Comparison of ENCODE assay signal across 8 cellular contexts in the genomic region with DNA sequence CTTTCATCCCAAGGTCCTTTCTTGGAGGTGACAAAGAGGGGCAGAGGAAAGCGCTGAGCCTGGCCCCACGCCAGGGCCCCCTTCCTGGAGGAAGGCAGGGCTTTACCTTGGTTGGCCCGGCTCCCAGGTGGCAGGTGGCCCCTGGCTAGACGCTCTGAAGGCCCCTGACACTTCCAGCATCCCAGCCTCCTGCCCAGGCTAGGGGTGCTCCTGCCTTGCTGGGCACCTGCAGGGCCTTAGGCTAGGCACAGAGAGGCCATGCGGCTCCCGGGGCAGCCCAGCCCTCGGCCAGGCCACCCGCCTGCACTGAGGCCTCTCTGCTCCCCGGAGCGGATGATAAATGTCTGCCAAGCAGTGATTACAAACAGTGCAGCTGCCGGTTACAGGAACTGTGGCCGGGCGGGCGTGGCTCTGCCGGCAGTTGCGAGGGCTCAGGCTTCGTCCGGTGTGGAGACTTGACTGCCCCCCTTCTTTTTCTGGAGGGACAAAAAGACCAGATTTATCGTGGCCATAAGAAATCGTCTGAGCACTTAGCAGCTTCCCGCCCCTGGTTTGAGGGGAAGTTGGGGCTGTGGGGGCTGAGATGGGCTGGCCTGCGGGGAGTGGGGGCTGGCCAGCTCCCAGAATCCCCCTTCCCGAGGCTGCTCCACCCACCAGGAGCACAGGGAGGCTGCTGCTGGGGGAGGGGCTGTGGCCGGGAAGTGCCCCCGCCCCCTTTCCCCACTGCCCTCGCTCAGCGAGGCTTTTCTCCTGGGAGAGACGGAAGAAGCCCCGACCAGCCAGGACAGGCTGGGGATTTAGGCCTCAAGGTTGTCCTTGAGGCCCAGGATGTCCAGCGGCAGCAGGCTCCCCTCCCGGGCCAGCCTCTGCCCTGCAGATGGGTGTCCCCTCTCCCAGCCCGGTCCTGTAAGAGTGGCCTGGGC. TPM values are rescaled to one million over a fixed set of nuclear protein-coding genes. Genes with fewer than 3 reads are reported as not detected.
DNase-seq lines count a peak whose midpoint lies in the region; ATAC-seq and TF ChIP-seq lines count a peak whose summit lies in the region.

No MANE protein-coding gene starts in this region.

- no peaks in the 10 kb centered on the region for H3K9me3 Mint-ChIP-seq in naive B cell
- H3K9me3 Mint-ChIP-seq in type B pancreatic cell: no peaks in the 10 kb centered on the region

- H3K27me3 Mint-ChIP-seq in naive B cell (peaks cover 0 to 18% (median 0%) of the 10 kb centered on the region in 3 donors), type B pancreatic cell (no peaks in the 10 kb centered on the region)

- DNase-seq in activated gamma-delta T cell treated with Interleukin-2 at 50 U/mL for 16 hours (peak; percentile 52), activated gamma-delta T cell (lab: John Stamatoyannopoulos, UW) (no peak), NCI-H748 treated with DMSO at 0.1 percent for 48 hours (lab: John Stamatoyannopoulos, UW) (peak; percentile 37), fibroblast of lung (ENCODE audit: low read depth in 2 of 2) (peak; percentile 86 to 93), naive B cell (peak; percentile 21), type B pancreatic cell (ENCODE audit: extremely low spot score, unreplicated experiment) (no peak)
- peak; percentile 54 to 65 for DNase-seq in activated T-cell treated with anti-CD3 and anti-CD28 coated beads, Interleukin-2, amount 50 U/mL, for 48 hours

- H3K36me3 ChIP-seq in fibroblast of lung (ENCODE audit: control insufficient read depth, insufficient read depth, low read length): no peaks in the 10 kb centered on the region

- H3K4me1 Mint-ChIP-seq in naive B cell (peaks cover 3 to 16% (median 7%) of the 10 kb centered on the region in 3 donors), type B pancreatic cell (ENCODE audit: unreplicated experiment) (peaks cover 9% of the 10 kb centered on the region)

- H3K36me3 Mint-ChIP-seq in naive B cell (no peaks in the 10 kb centered on the region), type B pancreatic cell (no peaks in the 10 kb centered on the region)

- H3K27me3 ChIP-seq in fibroblast of lung (ENCODE audit: control insufficient read depth, insufficient read depth, low read length): no peaks in the 10 kb centered on the region

- H3K4me3 Mint-ChIP-seq in naive B cell: peak overlapping the region; percentile 20 to 81 (median 65)
- peak overlapping the region; percentile 78 for H3K4me3 Mint-ChIP-seq in type B pancreatic cell

- no peaks in the 10 kb centered on the region for H4K20me1 ChIP-seq in fibroblast of lung (ENCODE audit: control insufficient read depth, extremely low read depth, insufficient read depth, low read length)

- H3K4me1 ChIP-seq in fibroblast of lung (ENCODE audit: control insufficient read depth, extremely low read depth, insufficient read depth, low read length): peaks cover 9% of the 10 kb centered on the region

- peak overlapping the region; percentile 67 for H3K9ac ChIP-seq in fibroblast of lung (ENCODE audit: insufficient read depth, low read length)

- peak overlapping the region in 2 of 6 donors; percentile 28 to 70 for H3K27ac Mint-ChIP-seq in naive B cell
- no peak overlapping the region for H3K27ac Mint-ChIP-seq in type B pancreatic cell

- TF ChIP-seq CTCF in fibroblast of lung (conservative IDR thresholded peaks at IDR 0.05 in 1 of 2, IDR thresholded peaks at IDR 0.05 in 1 of 2; ENCODE audit: low read depth in 1 of 2, low read length in 2 of 2): no peak
- no peak for TF ChIP-seq CTCF in type B pancreatic cell (conservative IDR thresholded peaks at IDR 0.05)

- peak overlapping the region in 1 of 4 experiments; percentile 47 for H3K4me3 ChIP-seq in fibroblast of lung (replicated peaks in 1 of 4; ENCODE audit: control extremely low read depth in 1 of 4, insufficient read depth in 1 of 4, low read depth in 3 of 4, low read length in 4 of 4)

- H3K9me3 ChIP-seq in fibroblast of lung (ENCODE audit: control insufficient read depth, insufficient read depth, low read depth, low read length): no peaks in the 10 kb centered on the region

- H2AFZ ChIP-seq in fibroblast of lung (ENCODE audit: low read length): peak overlapping the region; percentile 48

- peak; percentile 66 to 71 for ATAC-seq in naive B cell (ENCODE audit: low read depth in 2 of 2)
- ATAC-seq in HG02759 (IDR thresholded peaks at IDR 0.05; ENCODE audit: unreplicated experiment): no peak

- H3K4me2 ChIP-seq in fibroblast of lung (ENCODE audit: extremely low read depth, insufficient read depth, low read length): peak overlapping the region; percentile 54

- H3K79me2 ChIP-seq in fibroblast of lung (ENCODE audit: control insufficient read depth, insufficient read depth, low read length): no peaks in the 10 kb centered on the region

- peak overlapping the region; percentile 69 for H3K27ac ChIP-seq in fibroblast of lung (ENCODE audit: insufficient read depth, low read length)

RNA-seq across cellular contexts. Expression of a gene that starts 31.6 kb away (rescaled TPM):
- 29.0 and 30.6 TPM in 2 replicates for total RNA-seq in fibroblast of lung
- 26.3 and 26.8 TPM in 2 replicates for polyA plus RNA-seq in fibroblast of lung
- 23.4 and 25.9 TPM in 2 replicates for polyA plus RNA-seq in fibroblast of lung (2012)
- 42.8 and 56.2 TPM in 2 replicates for polyA minus RNA-seq in fibroblast of lung (ENCODE audit: low replicate concordance)
- polyA plus RNA-seq in naive B cell (ENCODE audit: low read depth in 6 of 6): 10 to 100 TPM; 16.1 to 23.0 (median 21.6) TPM
- total RNA-seq in type B pancreatic cell (ENCODE audit: low replicate concordance): 34.5 and 45.2 TPM in 2 replicates

Comparison
In these comparisons a context has a peak if more than half of its experiments do, and no peak if none do; other contexts are left out.
1. DNase-seq: peak in activated gamma-delta T cell treated with Interleukin-2 at 50 U/mL for 16 hours (single experiment), NCI-H748 treated with DMSO at 0.1 percent for 48 hours (single experiment), activated T-cell treated with anti-CD3 and anti-CD28 coated beads, Interleukin-2, amount 50 U/mL, for 48 hours (2 of 2), fibroblast of lung (2 of 2) and naive B cell (single experiment); none in activated gamma-delta T cell (single experiment) and type B pancreatic cell (single experiment).